In genomic region chr7:157009778-157010587, GRCh38 we compare ENCODE assay signal across 8 cellular contexts. TPM values are rescaled to one million over a fixed set of nuclear protein-coding genes. Genes with fewer than 3 reads are reported as not detected.
DNase-seq lines count a peak whose midpoint lies in the region; ATAC-seq and TF ChIP-seq lines count a peak whose summit lies in the region.

No MANE protein-coding gene starts in this region.

- no peak for TF ChIP-seq CTCF in AG04450 (IDR thresholded peaks at IDR 0.05; ENCODE audit: low read depth, low read length)

- H3K9ac ChIP-seq in adipocyte (ENCODE audit: low read length): no peak overlapping the region
- peak overlapping the region in 1 of 2 donors; percentile 96 for H3K9ac ChIP-seq in mucosa of rectum (ENCODE audit: low read depth in 1 of 2, low read length in 2 of 2)

- H3K9me3 ChIP-seq in AG04450 (ENCODE audit: control insufficient read depth, insufficient read depth, low read length) (peaks cover 6% of the 10 kb centered on the region; the same call in 1 of the 2 replicates), adipocyte (ENCODE audit: control insufficient read depth, low read length) (no peaks in the 10 kb centered on the region), mucosa of rectum (ENCODE audit: control insufficient read depth in 2 of 2, low read length in 2 of 2) (no peaks in the 10 kb centered on the region)

- CTCF ChIA-PET in AG04450 (lab: Charles Lee): no interaction called here

- H3K4me3 ChIP-seq in AG04450 (ENCODE audit: low read depth, low read length) (peak overlapping the region; percentile 23; the same call in 1 of the 2 replicates), adipocyte (ENCODE audit: low read length) (peak overlapping the region; percentile 37), mucosa of rectum (ENCODE audit: low read length in 2 of 2) (peak overlapping the region; percentile 74 to 84)

- peak; percentile 25 for ATAC-seq in GM19025 (IDR thresholded peaks at IDR 0.05; ENCODE audit: low read depth, unreplicated experiment)
- ATAC-seq in HG03135 (IDR thresholded peaks at IDR 0.05; ENCODE audit: unreplicated experiment): peak; percentile 38
- ATAC-seq in HG03565 (IDR thresholded peaks at IDR 0.05; ENCODE audit: unreplicated experiment): no peak

- H3K27ac ChIP-seq in AG04450 (ENCODE audit: low read depth, low read length): no peak overlapping the region
- peak overlapping the region; percentile 86 to 89 for H3K27ac ChIP-seq in mucosa of rectum (ENCODE audit: low read depth in 2 of 2, low read length in 2 of 2)

- H3K4me1 ChIP-seq in adipocyte (ENCODE audit: control insufficient read depth, insufficient read depth, low read length) (no peaks in the 10 kb centered on the region), mucosa of rectum (ENCODE audit: control insufficient read depth in 2 of 2, insufficient read depth in 2 of 2, low read length in 2 of 2) (peaks cover 34 to 44% of the 10 kb centered on the region in 2 donors)

- H3K27me3 ChIP-seq in AG04450 (ENCODE audit: control insufficient read depth, insufficient read depth, low read length) (peaks cover 82% of the 10 kb centered on the region), adipocyte (replicated peaks; ENCODE audit: control insufficient read depth, insufficient read depth, low read length) (peaks cover 79% of the 10 kb centered on the region), mucosa of rectum (ENCODE audit: control insufficient read depth in 2 of 2, insufficient read depth in 2 of 2, low read length in 2 of 2) (peaks cover 12 to 23% of the 10 kb centered on the region in 2 donors)

- H3K36me3 ChIP-seq in adipocyte (ENCODE audit: control insufficient read depth, insufficient read depth, low read length, severe bottlenecking) (no peaks in the 10 kb centered on the region), mucosa of rectum (ENCODE audit: control insufficient read depth in 2 of 2, insufficient read depth in 2 of 2, low read length in 2 of 2) (no peaks in the 10 kb centered on the region)

- POLR2A ChIA-PET in AG04450 (lab: Yijun Ruan, JAX): no interaction called here

- no peak for DNase-seq in AG04450 (ENCODE audit: low read depth, low spot score)
- no peak for DNase-seq in adipocyte (ENCODE audit: low read depth)
- DNase-seq in hepatic stellate cell (ENCODE audit: low spot score): no peak
- DNase-seq in CD1c-positive myeloid dendritic cell (ENCODE audit: extremely low spot score): no peak

RNA-seq across cellular contexts. Expression of gene MNX1, which starts 0.5 kb away (rescaled TPM):
- not detected in 2 replicates for polyA plus RNA-seq in AG04450 (2011; rRNA removed)
- polyA minus RNA-seq in AG04450 (2011; rRNA and poly(A)+ RNA removed): not detected in 2 replicates

Comparison
In these comparisons a context has a peak if more than half of its experiments do, and no peak if none do; other contexts are left out.
1. H3K4me3 ChIP-seq: peak in every context shown above with its lines; median percentile 79 in mucosa of rectum; 37 in adipocyte; 23 in AG04450.